In the genomic region with DNA sequence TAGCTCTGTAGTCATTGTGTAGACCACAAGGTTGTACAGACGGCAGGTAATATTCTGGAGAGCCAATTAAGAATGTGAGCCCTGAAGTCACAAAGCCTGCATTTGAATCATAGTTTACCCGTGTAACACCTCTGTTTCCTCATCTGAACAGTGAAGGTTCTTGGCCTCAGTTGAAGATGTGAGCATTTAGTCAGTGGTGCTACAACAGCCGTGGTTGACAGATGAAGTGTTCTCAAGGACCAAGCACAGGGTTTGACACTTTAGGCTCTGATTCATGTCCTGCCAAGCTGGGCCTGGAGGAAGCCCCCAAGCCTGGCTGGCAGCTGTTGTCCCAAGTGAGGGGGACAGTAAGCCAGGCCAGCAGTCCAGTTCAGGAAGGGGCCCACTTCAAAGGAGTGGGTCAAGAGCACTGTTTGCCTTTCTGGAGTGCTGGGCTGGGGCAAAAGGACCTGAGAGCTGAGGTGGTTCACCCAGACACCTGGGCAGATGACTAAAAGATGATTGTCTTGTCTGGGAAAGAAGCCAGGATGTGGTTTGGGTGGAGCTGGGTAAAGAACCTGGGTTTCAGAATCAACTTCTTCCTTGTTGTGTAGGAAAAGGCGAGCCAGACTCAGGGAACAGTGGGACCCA, we compare ENCODE assay signal across 9 cellular contexts. TPM values are rescaled to one million over a fixed set of nuclear protein-coding genes. Genes with fewer than 3 reads are reported as not detected.
DNase-seq lines count a peak whose midpoint lies in the region; ATAC-seq and TF ChIP-seq lines count a peak whose summit lies in the region.
"Had no signal": no experiment of that assay in that cellular context is flagged by ENCODE, and none has a peak within 500 bp of the region (broad histone marks: within the 10 kb centered on the region; RNA-seq: fewer than 3 reads in every experiment).

No MANE protein-coding gene starts in this region.

- no peaks in the 10 kb centered on the region for H3K27me3 ChIP-seq in BLaER1 treated with 17β-estradiol and CSF1 and Interleukin-3, amounts not matched to agents 10 nM and 100 nM
- H3K27me3 ChIP-seq in MM.1S (replicated peaks; ENCODE audit: insufficient read depth, low read length), result no peaks in the 10 kb centered on the region

- no peaks in the 10 kb centered on the region for H3F3A ChIP-seq in MM.1S (ENCODE audit: insufficient read depth, low read length)

- intact Hi-C loops in OCI-LY7 (cut with micrococcal nuclease; ENCODE audit: unreplicated experiment), result no loop called here

- H2AFZ ChIP-seq in MM.1S (ENCODE audit: low read length), result no peak overlapping the region
- no peak overlapping the region for H2AFZ ChIP-seq in OCI-LY7 (ENCODE audit: low read length)

- peak overlapping the region; percentile 24 for H3K4me3 Mint-ChIP-seq in activated T-cell treated with anti-CD3 and anti-CD28 coated beads, Interleukin-2, amount 50 U/mL, for 4 hours

- peaks cover 18% of the 10 kb centered on the region for H3K36me3 Mint-ChIP-seq in activated T-cell treated with anti-CD3 and anti-CD28 coated beads, Interleukin-2, amount 50 U/mL, for 4 hours (ENCODE audit: insufficient read depth)

- no peaks in the 10 kb centered on the region for H3K79me2 ChIP-seq in MM.1S (ENCODE audit: low read length)
- no peaks in the 10 kb centered on the region for H3K79me2 ChIP-seq in OCI-LY7 (ENCODE audit: insufficient read depth, low read depth, low read length)

- H3K4me2 ChIP-seq in BLaER1 treated with 17β-estradiol and CSF1 and Interleukin-3, amounts not matched to agents 10 nM and 100 nM, result peak overlapping the region in 7 of 11 experiments; percentile 6 to 67 (median 52); a peak in 11 of 22 replicates
- H3K4me2 ChIP-seq in MM.1S (ENCODE audit: low read depth, low read length), result no peak overlapping the region
- H3K4me2 ChIP-seq in OCI-LY7 (ENCODE audit: low read length), result no peak overlapping the region

- peak overlapping the region in 2 of 11 experiments; percentile 18 to 60; a peak in 4 of 22 replicates for H3K27ac ChIP-seq in BLaER1 treated with 17β-estradiol and CSF1 and Interleukin-3, amounts not matched to agents 10 nM and 100 nM
- H3K27ac ChIP-seq in MM.1S (ENCODE audit: low read length) (peak overlapping the region; percentile 44; the same call in 1 of the 2 replicates), OCI-LY7 (ENCODE audit: low read depth, low read length, poor library complexity, severe bottlenecking) (no peak overlapping the region)

- peaks cover 0 to 8% (median 0%) of the 10 kb centered on the region in 11 experiments; a peak in 1 of 22 replicates for H4K20me1 ChIP-seq in BLaER1 treated with 17β-estradiol and CSF1 and Interleukin-3, amounts not matched to agents 10 nM and 100 nM
- H4K20me1 ChIP-seq in MM.1S (ENCODE audit: insufficient read depth, low read length) (no peaks in the 10 kb centered on the region), OCI-LY7 (ENCODE audit: insufficient read depth, low read length) (no peaks in the 10 kb centered on the region)

- peaks cover 8 to 35% (median 21%) of the 10 kb centered on the region in 10 experiments; a peak in 19 of 20 replicates for H3K4me1 ChIP-seq in BLaER1 treated with 17β-estradiol and CSF1 and Interleukin-3, amounts not matched to agents 10 nM and 100 nM
- H3K4me1 ChIP-seq in MM.1S (ENCODE audit: low read length) (peaks cover 16% of the 10 kb centered on the region), OCI-LY7 (ENCODE audit: insufficient read depth, low read length, poor library complexity, severe bottlenecking) (no peaks in the 10 kb centered on the region)

- CTCF ChIA-PET in OCI-LY7 (lab: Charles Lee; ENCODE audit: unreplicated experiment), result no interaction called here

- TF ChIP-seq CTCF in MM.1S (IDR thresholded peaks at IDR 0.05; ENCODE audit: low read length) (no peak), OCI-LY7 (conservative IDR thresholded peaks at IDR 0.05; ENCODE audit: low read length) (no peak)

- H3K36me3 ChIP-seq in BLaER1 treated with 17β-estradiol and CSF1 and Interleukin-3, amounts not matched to agents 10 nM and 100 nM, result peaks cover 4 to 57% (median 16%) of the 10 kb centered on the region in 11 experiments; a peak in 9 of 22 replicates
- H3K36me3 ChIP-seq in MM.1S (replicated peaks; ENCODE audit: insufficient read depth, low read length) (no peaks in the 10 kb centered on the region), OCI-LY7 (ENCODE audit: insufficient read depth, low read length) (peaks cover 60% of the 10 kb centered on the region)

- POLR2A ChIA-PET in OCI-LY7 (lab: Charles Lee), result interaction anchor here (1.3 kb wide), 1 partner anchor 9 kb away, joined by 3 read pairs; no protein-coding TSS in a partner anchor

- H3K27me3 Mint-ChIP-seq in activated T-cell treated with anti-CD3 and anti-CD28 coated beads, Interleukin-2, amount 50 U/mL, for 4 hours (ENCODE audit: low read depth), result no peaks in the 10 kb centered on the region

- BruUV-seq in OCI-LY7 (replicated peaks; lab: Mats Ljungman, UMichigan), result no TSS peak

- H3K9me3 Mint-ChIP-seq in activated T-cell treated with anti-CD3 and anti-CD28 coated beads, Interleukin-2, amount 50 U/mL, for 4 hours, result no peaks in the 10 kb centered on the region

- DNase-seq in MM.1S (no peak), left lobe of liver (ENCODE audit: low spot score) (no peak), OCI-LY7 (ENCODE audit: low spot score) (no peak), medulla oblongata (ENCODE audit: extremely low spot score) (no peak)
- DNase-seq in activated T-cell treated with anti-CD3 and anti-CD28 coated beads, Interleukin-2, amount 50 U/mL, for 4 hours, result peak; percentile 13
- DNase-seq: COR-L47 had no signal

- 0 out of 22 replicates have a peak overlapping the region, but pooled peaks of 1 of the 11 experiments have one; percentile 5 for H3K9ac ChIP-seq in BLaER1 treated with 17β-estradiol and CSF1 and Interleukin-3, amounts not matched to agents 10 nM and 100 nM
- H3K9ac ChIP-seq in MM.1S (ENCODE audit: low read length), result no peak overlapping the region

- H3K4me3 ChIP-seq in BLaER1 treated with 17β-estradiol and CSF1 and Interleukin-3, amounts not matched to agents 10 nM and 100 nM, result no peak overlapping the region
- H3K4me3 ChIP-seq in MM.1S (ENCODE audit: low read length) (no peak overlapping the region), OCI-LY7 (ENCODE audit: low read depth, low read length, poor library complexity, severe bottlenecking) (no peak overlapping the region)

- H3K4me1 Mint-ChIP-seq in activated T-cell treated with anti-CD3 and anti-CD28 coated beads, Interleukin-2, amount 50 U/mL, for 4 hours (ENCODE audit: low read depth), result peaks cover 36% of the 10 kb centered on the region

- peak; percentile 81 to 87 for ATAC-seq in activated T-cell treated with anti-CD3 and anti-CD28 coated beads, Interleukin-2, amount 50 U/mL, for 4 hours
- ATAC-seq in left lobe of liver (peak; percentile 3), GM21390 (IDR thresholded peaks at IDR 0.05; ENCODE audit: unreplicated experiment) (no peak), HG02981 (IDR thresholded peaks at IDR 0.05; ENCODE audit: unreplicated experiment) (no peak)

- H3K9me2 ChIP-seq in MM.1S (replicated peaks; ENCODE audit: insufficient read depth, low read length) (no peaks in the 10 kb centered on the region), OCI-LY7 (ENCODE audit: insufficient read depth, low read length) (no peaks in the 10 kb centered on the region)

- H3K9me3 ChIP-seq in BLaER1 treated with 17β-estradiol and CSF1 and Interleukin-3, amounts not matched to agents 10 nM and 100 nM (replicated peaks in 1 of 11), result no peaks in the 10 kb centered on the region
- H3K9me3 ChIP-seq in MM.1S (replicated peaks; ENCODE audit: insufficient read depth, low read length) (no peaks in the 10 kb centered on the region), OCI-LY7 (ENCODE audit: low read length) (no peaks in the 10 kb centered on the region)

RNA-seq across cellular contexts. Expression of a gene that starts 20.7 kb away (rescaled TPM):
- under 1 TPM in 1 of 3 donors, not detected in 2; 0.40 TPM for total RNA-seq in activated T-cell treated with anti-CD3 and anti-CD28 coated beads, Interleukin-2, amount 50 U/mL, for 4 hours
- total RNA-seq in left lobe of liver (83.6 TPM), OCI-LY7 (2022) (0.10 and 0.28 TPM in 2 replicates)
- 0.13 TPM in 2 replicates for total RNA-seq in OCI-LY7 (2014; rRNA removed; shearing (Covaris generic))

RNA-seq across cellular contexts. Expression of a gene that starts 28.7 kb away (rescaled TPM):
- total RNA-seq in activated T-cell treated with anti-CD3 and anti-CD28 coated beads, Interleukin-2, amount 50 U/mL, for 4 hours, result 10 to 100 TPM; 44.9 to 50.1 (median 48.0) TPM
- total RNA-seq in left lobe of liver (18.0 TPM), OCI-LY7 (2022) (79.4 and 85.3 TPM in 2 replicates)
- total RNA-seq in OCI-LY7 (2014; rRNA removed; shearing (Covaris generic)), result 52.4 and 53.6 TPM in 2 replicates

Comparison
In these comparisons a context has a peak if more than half of its experiments do, and no peak if none do; other contexts are left out.
1. H3K4me2 ChIP-seq: peak in BLaER1 treated with 17β-estradiol and CSF1 and Interleukin-3, amounts not matched to agents 10 nM and 100 nM (7 of 11); none in MM.1S (single experiment) and OCI-LY7 (single experiment).
2. ATAC-seq: peak in activated T-cell treated with anti-CD3 and anti-CD28 coated beads, Interleukin-2, amount 50 U/mL, for 4 hours (2 of 2) and left lobe of liver (single experiment); none in GM21390 (single experiment) and HG02981 (single experiment).
3. RNA of a gene that starts 20.7 kb away (total RNA-seq): 83.6 TPM in left lobe of liver (single experiment); 0.40 TPM in activated T-cell treated with anti-CD3 and anti-CD28 coated beads, Interleukin-2, amount 50 U/mL, for 4 hours and 0.10 to 0.28 TPM in OCI-LY7; every median in the first group is over 10 times any median in the second.